Comparison of ENCODE assay signal across 10 cellular contexts in the genomic region with DNA sequence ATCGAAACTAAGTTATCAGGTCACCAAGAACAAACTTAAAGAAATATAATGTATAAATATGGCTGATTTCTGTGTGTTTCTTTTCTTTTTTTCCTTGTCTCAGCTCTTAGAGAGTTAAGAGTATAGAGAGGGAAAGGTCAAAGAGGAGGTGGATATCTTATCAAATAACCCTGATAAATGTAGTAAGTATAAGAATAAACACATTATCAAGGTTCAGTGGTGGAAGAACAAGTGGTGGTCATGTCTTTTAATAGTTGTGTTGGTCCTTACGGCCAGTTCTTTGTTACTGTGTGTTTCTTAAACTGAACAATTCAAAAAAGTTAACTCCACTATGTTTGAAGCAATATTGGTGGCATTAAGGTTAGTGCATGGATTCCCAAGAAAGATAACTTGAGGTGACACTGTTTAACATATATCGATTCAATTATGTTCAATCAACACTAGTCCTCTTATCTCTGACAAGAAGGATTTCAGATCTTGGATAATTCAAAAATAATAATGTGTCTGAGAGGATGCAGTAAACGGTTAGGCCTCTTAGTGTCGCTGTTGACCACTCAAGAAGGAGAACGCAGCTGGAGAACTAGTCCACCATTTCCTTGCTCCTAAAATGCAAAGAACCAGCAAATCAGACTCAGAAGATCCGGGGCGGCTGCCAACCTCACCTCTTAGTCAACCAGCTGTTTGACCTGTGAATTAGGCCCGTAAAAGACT. TPM values are rescaled to one million over a fixed set of nuclear protein-coding genes. Genes with fewer than 3 reads are reported as not detected.
A peak's percentile ranks its signal among the peaks of the same experiment; 100 is the strongest.
DNase-seq lines count a peak whose midpoint lies in the region; ATAC-seq and TF ChIP-seq lines count a peak whose summit lies in the region.
"Had no signal": no experiment of that assay in that cellular context is flagged by ENCODE, and none has a peak within 500 bp of the region (broad histone marks: within the 10 kb centered on the region; RNA-seq: fewer than 3 reads in every experiment).

A gene (plus strand): TSS at position 588 of the 711 bp plus-strand sequence. CDS start 205 bp downstream, outside the sequence.

- no peaks in the 10 kb centered on the region for H3K4me1 Mint-ChIP-seq in activated naive CD4-positive, alpha-beta T cell treated with anti-CD3 and anti-CD28 coated beads for 36 hours (ENCODE audit: low read depth)
- H3K4me1 Mint-ChIP-seq in activated CD8-positive, alpha-beta T cell treated with anti-CD3 and anti-CD28 coated beads, Interleukin-2, amount 10 ng/mL, durations not matched to agents 7 days and 5 days (ENCODE audit: low read depth), result no peaks in the 10 kb centered on the region
- no peaks in the 10 kb centered on the region for H3K4me1 Mint-ChIP-seq in chondrocyte (ENCODE audit: low read depth)

- no peaks in the 10 kb centered on the region for H3K27me3 ChIP-seq in vagina
- H3K27me3 ChIP-seq: MG63 had no signal

- peak within 1 kb of the TSS; percentile 11 for H3K4me3 Mint-ChIP-seq in activated naive CD4-positive, alpha-beta T cell treated with anti-CD3 and anti-CD28 coated beads for 36 hours
- peak within 1 kb of the TSS; percentile 55 for H3K4me3 Mint-ChIP-seq in activated CD8-positive, alpha-beta T cell treated with anti-CD3 and anti-CD28 coated beads, Interleukin-2, amount 10 ng/mL, durations not matched to agents 7 days and 5 days
- H3K4me3 Mint-ChIP-seq in chondrocyte (ENCODE audit: unreplicated experiment), result no peak within 1 kb of the TSS

- no peak within 1 kb of the TSS for H3K27ac ChIP-seq in vagina

- peaks cover 26% of the 10 kb centered on the region for H3K9me3 Mint-ChIP-seq in activated naive CD4-positive, alpha-beta T cell treated with anti-CD3 and anti-CD28 coated beads for 36 hours
- H3K9me3 Mint-ChIP-seq in activated CD8-positive, alpha-beta T cell treated with anti-CD3 and anti-CD28 coated beads, Interleukin-2, amount 10 ng/mL, durations not matched to agents 7 days and 5 days (ENCODE audit: insufficient read depth), result peaks cover 11% of the 10 kb centered on the region
- peaks cover 52% of the 10 kb centered on the region for H3K9me3 Mint-ChIP-seq in chondrocyte (ENCODE audit: low read depth)

- H3K27me3 Mint-ChIP-seq in activated naive CD4-positive, alpha-beta T cell treated with anti-CD3 and anti-CD28 coated beads for 36 hours (ENCODE audit: low read depth), result peaks cover 56% of the 10 kb centered on the region
- peaks cover 17% of the 10 kb centered on the region for H3K27me3 Mint-ChIP-seq in activated CD8-positive, alpha-beta T cell treated with anti-CD3 and anti-CD28 coated beads, Interleukin-2, amount 10 ng/mL, durations not matched to agents 7 days and 5 days (ENCODE audit: low read depth)
- H3K27me3 Mint-ChIP-seq in chondrocyte (ENCODE audit: low read depth), result no peaks in the 10 kb centered on the region

- no peak within 1 kb of the TSS for H3K27ac Mint-ChIP-seq in activated naive CD4-positive, alpha-beta T cell treated with anti-CD3 and anti-CD28 coated beads for 36 hours
- no peak within 1 kb of the TSS for H3K27ac Mint-ChIP-seq in activated CD8-positive, alpha-beta T cell treated with anti-CD3 and anti-CD28 coated beads, Interleukin-2, amount 10 ng/mL, durations not matched to agents 7 days and 5 days
- no peak within 1 kb of the TSS for H3K27ac Mint-ChIP-seq in chondrocyte (ENCODE audit: unreplicated experiment)

- POLR2A ChIA-PET in activated CD8-positive, alpha-beta T cell treated with anti-CD3 and anti-CD28 coated beads, Interleukin-2, amount 10 ng/mL, durations not matched to agents 7 days and 5 days (lab: Charles Lee), result no interaction called here

- CTCF ChIA-PET in activated naive CD4-positive, alpha-beta T cell treated with anti-CD3 and anti-CD28 coated beads for 36 hours (lab: Charles Lee), result interaction anchor here (1.3 to 1.9 kb wide), 3 partner anchors 12 to 22 kb away, joined by 3 to 4 read pairs (median 4); a partner anchor contains a TSS
- CTCF ChIA-PET in activated CD8-positive, alpha-beta T cell treated with anti-CD3 and anti-CD28 coated beads, Interleukin-2, amount 10 ng/mL, durations not matched to agents 7 days and 5 days (lab: Charles Lee), result interaction anchor here (0.7 to 3.4 kb wide), 10 partner anchors 8 to 180 kb away, joined by 3 to 33 read pairs (median 4); a partner anchor contains a TSS

- no peak for TF ChIP-seq POLR2A in vagina (IDR thresholded peaks at IDR 0.05)

- peaks cover 26% of the 10 kb centered on the region for H3K9me3 ChIP-seq in vagina

- no peaks in the 10 kb centered on the region for H3K36me3 ChIP-seq in vagina
- H3K36me3 ChIP-seq: MG63 had no signal

- DNase-seq in activated naive CD4-positive, alpha-beta T cell treated with anti-CD3 and anti-CD28 coated beads for 36 hours, result peak; percentile 38
- DNase-seq in activated naive CD4-positive, alpha-beta T cell (lab: John Stamatoyannopoulos, UW), result no peak
- peak; percentile 47 for DNase-seq in activated CD8-positive, alpha-beta T cell treated with anti-CD3 and anti-CD28 coated beads, Interleukin-2, amount 10 ng/mL, durations not matched to agents 7 days and 5 days
- DNase-seq in left ventricle myocardium superior (no peak), vagina (ENCODE audit: extremely low spot score in 2 of 2) (no peak), HPDE6-E6E7 (ENCODE audit: extremely low spot score) (no peak), mesenteric fat pad (ENCODE audit: low spot score) (no peak), chondrocyte (ENCODE audit: low spot score) (no peak)
- DNase-seq: caudate nucleus, MG63 had no signal

- peak within 1 kb of the TSS; percentile 7 to 22 for H3K4me3 ChIP-seq in vagina
- H3K4me3 ChIP-seq: MG63 had no signal

- intact Hi-C loops in activated naive CD4-positive, alpha-beta T cell treated with anti-CD3 and anti-CD28 coated beads for 36 hours (cut with micrococcal nuclease), result loop anchor here (2.0 kb wide), 1 partner anchor 23 kb away; a partner anchor contains a TSS
- intact Hi-C loops in left ventricle myocardium superior (cut with micrococcal nuclease), result no loop called here
- intact Hi-C loops in vagina (cut with DNase I), result no loop called here

- no peak for TF ChIP-seq CTCF in vagina (IDR thresholded peaks at IDR 0.05)
- TF ChIP-seq CTCF in chondrocyte (IDR thresholded peaks at IDR 0.05), result no peak

- no peaks in the 10 kb centered on the region for H3K4me1 ChIP-seq in vagina

- ATAC-seq in activated CD8-positive, alpha-beta T cell treated with anti-CD3 and anti-CD28 coated beads, Interleukin-2, amount 10 ng/mL, durations not matched to agents 7 days and 5 days, result no peak
- ATAC-seq in left ventricle myocardium superior, result peak; percentile 73

- peaks cover 17% of the 10 kb centered on the region for H3K36me3 Mint-ChIP-seq in activated naive CD4-positive, alpha-beta T cell treated with anti-CD3 and anti-CD28 coated beads for 36 hours (ENCODE audit: low read depth)
- H3K36me3 Mint-ChIP-seq in activated CD8-positive, alpha-beta T cell treated with anti-CD3 and anti-CD28 coated beads, Interleukin-2, amount 10 ng/mL, durations not matched to agents 7 days and 5 days (ENCODE audit: low read depth), result peaks cover 10% of the 10 kb centered on the region
- H3K36me3 Mint-ChIP-seq in chondrocyte (ENCODE audit: low read depth), result peaks cover 2% of the 10 kb centered on the region

RNA-seq across cellular contexts. Expression of the gene that starts here (rescaled TPM):
- not detected for total RNA-seq in activated naive CD4-positive, alpha-beta T cell treated with anti-CD3 and anti-CD28 coated beads for 36 hours
- not detected for total RNA-seq in activated CD8-positive, alpha-beta T cell treated with anti-CD3 and anti-CD28 coated beads, Interleukin-2, amount 10 ng/mL, durations not matched to agents 7 days and 5 days
- total RNA-seq in left ventricle myocardium superior (12.1 TPM), vagina (3.4 TPM), mesenteric fat pad (2.2 TPM), chondrocyte (0.12 to 0.51 TPM (median 0.28 TPM) in 3 replicates)

Comparison
In these comparisons a context has a peak if more than half of its experiments do, and no peak if none do; other contexts are left out.
1. Peak in DNase-seq in activated naive CD4-positive, alpha-beta T cell treated with anti-CD3 and anti-CD28 coated beads for 36 hours; RNA of the gene not detected or under 1 TPM.
2. Peak in DNase-seq in activated CD8-positive, alpha-beta T cell treated with anti-CD3 and anti-CD28 coated beads, Interleukin-2, amount 10 ng/mL, durations not matched to agents 7 days and 5 days; RNA of the gene not detected or under 1 TPM.